1 cellular context compared by ENCODE assay signal in the genomic region with DNA sequence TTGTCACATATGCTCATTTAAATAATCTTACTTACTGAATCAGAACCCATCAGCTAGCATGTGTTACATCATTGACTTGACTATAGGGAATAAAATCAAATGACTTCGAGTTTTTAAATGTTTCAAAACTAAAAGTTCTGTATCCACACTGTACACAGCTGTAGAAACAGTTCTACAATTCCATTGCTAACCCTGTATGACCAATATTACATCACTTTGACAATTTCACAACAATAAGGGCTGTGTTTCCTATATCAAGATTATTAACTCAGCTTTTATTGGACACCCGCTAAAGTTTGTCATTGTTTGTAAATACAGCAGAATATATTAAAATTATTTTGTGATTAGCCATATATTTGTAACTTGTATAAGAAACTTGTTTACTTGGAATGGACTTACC.
TF ChIP-seq lines count a peak whose summit lies in the region.

No MANE protein-coding gene starts in this region.

TF ChIP-seq in SK-N-SH, 30 proteins besides CTCF, POLR2A, EP300 and RAD21 (continued from another document):
- TF ChIP-seq, protein P1, sequence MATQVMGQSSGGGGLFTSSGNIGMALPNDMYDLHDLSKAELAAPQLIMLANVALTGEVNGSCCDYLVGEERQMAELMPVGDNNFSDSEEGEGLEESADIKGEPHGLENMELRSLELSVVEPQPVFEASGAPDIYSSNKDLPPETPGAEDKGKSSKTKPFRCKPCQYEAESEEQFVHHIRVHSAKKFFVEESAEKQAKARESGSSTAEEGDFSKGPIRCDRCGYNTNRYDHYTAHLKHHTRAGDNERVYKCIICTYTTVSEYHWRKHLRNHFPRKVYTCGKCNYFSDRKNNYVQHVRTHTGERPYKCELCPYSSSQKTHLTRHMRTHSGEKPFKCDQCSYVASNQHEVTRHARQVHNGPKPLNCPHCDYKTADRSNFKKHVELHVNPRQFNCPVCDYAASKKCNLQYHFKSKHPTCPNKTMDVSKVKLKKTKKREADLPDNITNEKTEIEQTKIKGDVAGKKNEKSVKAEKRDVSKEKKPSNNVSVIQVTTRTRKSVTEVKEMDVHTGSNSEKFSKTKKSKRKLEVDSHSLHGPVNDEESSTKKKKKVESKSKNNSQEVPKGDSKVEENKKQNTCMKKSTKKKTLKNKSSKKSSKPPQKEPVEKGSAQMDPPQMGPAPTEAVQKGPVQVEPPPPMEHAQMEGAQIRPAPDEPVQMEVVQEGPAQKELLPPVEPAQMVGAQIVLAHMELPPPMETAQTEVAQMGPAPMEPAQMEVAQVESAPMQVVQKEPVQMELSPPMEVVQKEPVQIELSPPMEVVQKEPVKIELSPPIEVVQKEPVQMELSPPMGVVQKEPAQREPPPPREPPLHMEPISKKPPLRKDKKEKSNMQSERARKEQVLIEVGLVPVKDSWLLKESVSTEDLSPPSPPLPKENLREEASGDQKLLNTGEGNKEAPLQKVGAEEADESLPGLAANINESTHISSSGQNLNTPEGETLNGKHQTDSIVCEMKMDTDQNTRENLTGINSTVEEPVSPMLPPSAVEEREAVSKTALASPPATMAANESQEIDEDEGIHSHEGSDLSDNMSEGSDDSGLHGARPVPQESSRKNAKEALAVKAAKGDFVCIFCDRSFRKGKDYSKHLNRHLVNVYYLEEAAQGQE (IDR thresholded peaks at IDR 0.05; ENCODE audit: low read depth, low read length): no peak
